ENCODE assay signal across 16 cellular contexts in the genomic region with DNA sequence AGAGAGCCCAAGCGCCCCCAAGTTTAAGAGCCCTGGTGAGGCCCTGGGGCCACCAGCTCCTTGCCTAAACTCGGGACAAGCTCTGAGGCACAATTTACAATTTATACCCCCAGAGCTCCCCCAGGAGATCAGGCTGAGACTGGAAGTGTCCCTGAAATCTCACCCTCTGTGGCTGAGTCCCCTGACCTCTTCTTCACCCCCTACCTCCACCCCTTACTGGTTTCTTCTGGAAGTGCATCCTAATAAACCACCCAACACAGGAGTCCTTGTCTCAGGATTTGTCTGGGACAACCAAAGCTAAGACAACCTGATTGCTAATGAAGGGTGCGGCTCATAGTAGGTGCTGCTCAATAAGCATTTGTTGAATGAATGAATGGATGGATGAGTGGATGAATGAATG.
"Had no signal": no experiment of that assay in that cellular context is flagged by ENCODE, and none has a peak within 500 bp of the region (broad histone marks: within the 10 kb centered on the region; RNA-seq: fewer than 3 reads in every experiment).

No MANE protein-coding gene starts in this region.

- H3K4me1 Mint-ChIP-seq: activated CD4-positive, alpha-beta T cell treated with anti-CD3 and anti-CD28 coated beads, Interleukin-2, amount 10 ng/mL, durations not matched to agents 7 days and 5 days; immature natural killer cell; memory B cell; nephron had no signal

- H3K4me3 Mint-ChIP-seq: activated CD4-positive, alpha-beta T cell treated with anti-CD3 and anti-CD28 coated beads, Interleukin-2, amount 10 ng/mL, durations not matched to agents 7 days and 5 days; immature natural killer cell; memory B cell; nephron had no signal

- H3K27ac Mint-ChIP-seq: activated CD4-positive, alpha-beta T cell treated with anti-CD3 and anti-CD28 coated beads, Interleukin-2, amount 10 ng/mL, durations not matched to agents 7 days and 5 days; immature natural killer cell; memory B cell; nephron had no signal

- H3K36me3 ChIP-seq: adrenal gland, stomach had no signal

- H3K27ac ChIP-seq: adrenal gland, coronary artery, stomach had no signal

- H3K4me1 ChIP-seq: adrenal gland, stomach had no signal

- H3K27me3 Mint-ChIP-seq: activated CD4-positive, alpha-beta T cell treated with anti-CD3 and anti-CD28 coated beads, Interleukin-2, amount 10 ng/mL, durations not matched to agents 7 days and 5 days; memory B cell had no signal

- DNase-seq: activated CD4-positive, alpha-beta T cell treated with anti-CD3 and anti-CD28 coated beads, Interleukin-2, amount 10 ng/mL, durations not matched to agents 7 days and 5 days; activated CD4-positive, CD25-positive, alpha-beta regulatory T cell; activated naive CD4-positive, alpha-beta T cell treated with anti-CD3 and anti-CD28 coated beads, Interleukin-2, amount 50 U/mL, for 16 hours; activated T-cell treated with anti-CD3 and anti-CD28 coated beads, Interleukin-2, amount 50 U/mL, for 1 hour; caudate nucleus; effector CD4-positive, alpha-beta T cell; hippocampal formation; immature natural killer cell; left colon; stimulated activated CD4-positive, alpha-beta T cell treated with anti-CD3 and anti-CD28 coated beads, Interleukin-4, amount 100 ng/mL, for 4 hours; stomach; T-helper 2 cell had no signal

- H3K4me3 ChIP-seq: adrenal gland, coronary artery, stomach had no signal

- H3K9me3 ChIP-seq: adrenal gland had no signal

- H3K27me3 ChIP-seq: adrenal gland had no signal

- H3K36me3 Mint-ChIP-seq: memory B cell had no signal

- H3K9me3 Mint-ChIP-seq: immature natural killer cell had no signal
